Comparison of ENCODE assay signal across 8 cellular contexts in the genomic region with DNA sequence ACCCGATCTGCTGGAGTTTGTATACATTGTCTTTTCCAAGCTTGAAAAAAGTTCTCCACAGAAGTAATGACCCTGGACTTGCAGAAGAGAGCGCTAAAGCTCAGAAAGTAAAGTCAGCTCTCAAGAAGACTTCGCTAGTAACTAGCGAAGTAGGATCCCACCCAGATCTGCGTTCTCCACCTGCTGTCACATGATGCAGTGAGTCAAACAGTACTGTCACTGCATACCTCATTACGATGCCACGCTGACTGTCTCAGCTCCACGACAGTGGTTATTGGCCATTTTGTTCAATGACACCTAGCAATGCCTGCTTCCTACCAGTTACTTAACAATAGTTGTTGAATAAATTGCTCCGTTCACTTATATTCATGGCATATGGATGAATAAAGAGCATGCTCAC. TPM values are rescaled to one million over a fixed set of nuclear protein-coding genes. Genes with fewer than 3 reads are reported as not detected.
DNase-seq lines count a peak whose midpoint lies in the region; ATAC-seq and TF ChIP-seq lines count a peak whose summit lies in the region.

No MANE protein-coding gene starts in this region.

- H3K9me3 ChIP-seq in tibial artery, result no peaks in the 10 kb centered on the region

- no peak overlapping the region for H3K4ac ChIP-seq in mesendoderm (ENCODE audit: low read depth, low read length)

- no peak overlapping the region for H2BK15ac ChIP-seq in mesendoderm (replicated peaks; ENCODE audit: low read depth)

- no peak overlapping the region for H2BK120ac ChIP-seq in mesendoderm (ENCODE audit: low read depth, low read length)

- no peak overlapping the region for H4K5ac ChIP-seq in mesendoderm (ENCODE audit: low read length)

- H3K56ac ChIP-seq in mesendoderm (ENCODE audit: low read length), result no peak overlapping the region

- no peaks in the 10 kb centered on the region for H3K79me1 ChIP-seq in mesendoderm (ENCODE audit: low read length)

- H3K9ac ChIP-seq in mesendoderm (ENCODE audit: low read length), result no peak overlapping the region

- no peaks in the 10 kb centered on the region for H3K4me1 ChIP-seq in mesendoderm (ENCODE audit: control insufficient read depth, low read depth, low read length)
- peaks cover 0 to 4% (median 1%) of the 10 kb centered on the region in 4 donors for H3K4me1 ChIP-seq in tibial artery

- peaks cover 57 to 88% of the 10 kb centered on the region in 2 donors for H3K27me3 Mint-ChIP-seq in effector memory CD8-positive, alpha-beta T cell

- H3K27ac ChIP-seq in mesendoderm (ENCODE audit: low read depth, low read length) (no peak overlapping the region), tibial artery (no peak overlapping the region)

- H3K79me2 ChIP-seq in mesendoderm (ENCODE audit: control insufficient read depth, insufficient read depth, low read length), result no peaks in the 10 kb centered on the region

- no peak overlapping the region for H2BK5ac ChIP-seq in mesendoderm (ENCODE audit: low read length)

- no peak overlapping the region for H2AK5ac ChIP-seq in mesendoderm (ENCODE audit: low read length)

- WGBS in mesendoderm (ENCODE audit: extremely low coverage, insufficient coverage, low lambda C conversion rate), result no CpG with 5 or more reads among the region's 9 CpGs

- H3K4me2 ChIP-seq in mesendoderm (ENCODE audit: low read length), result no peak overlapping the region

- no peak overlapping the region for H3K23ac ChIP-seq in mesendoderm (ENCODE audit: low read length)

- intact Hi-C loops in tibial artery (cut with DNase I; ENCODE audit: low total_unique reads), result loop anchor here (5.0 kb wide), 1 partner anchor 49 kb away; no protein-coding TSS in a partner anchor

- H3K36me3 ChIP-seq in mesendoderm (ENCODE audit: control insufficient read depth, insufficient read depth, low read length) (no peaks in the 10 kb centered on the region), tibial artery (no peaks in the 10 kb centered on the region)

- H3K4me1 Mint-ChIP-seq in effector memory CD8-positive, alpha-beta T cell (ENCODE audit: low read depth in 2 of 2), result peaks cover 0 to 2% of the 10 kb centered on the region in 2 donors

- H3K4me3 ChIP-seq in mesendoderm (ENCODE audit: low read length) (no peak overlapping the region), tibial artery (no peak overlapping the region)

- peak; percentile 74 to 77 for TF ChIP-seq CTCF in tibial artery (IDR thresholded peaks at IDR 0.05)

- no peaks in the 10 kb centered on the region for H3K36me3 Mint-ChIP-seq in effector memory CD8-positive, alpha-beta T cell (ENCODE audit: insufficient read depth)

- no peak overlapping the region for H3K18ac ChIP-seq in mesendoderm (ENCODE audit: low read length)

- ATAC-seq in GM21423 (IDR thresholded peaks at IDR 0.05; ENCODE audit: unreplicated experiment) (peak; percentile 77), GM19397 (IDR thresholded peaks at IDR 0.05; ENCODE audit: unreplicated experiment) (no peak)
- ATAC-seq in effector memory CD8-positive, alpha-beta T cell (replicated peaks), result peak; percentile 64

- DNase-seq in ELR (ENCODE audit: low read depth) (peak; percentile 95), Kasumi-1 (lab: John Stamatoyannopoulos, UW) (peak; percentile 95 to 97), SHP77 treated with DMSO at 0.1 percent for 48 hours (lab: John Stamatoyannopoulos, UW) (peak; percentile 87), mesendoderm (peak; percentile 92), tibial artery (no peak)
- DNase-seq in effector memory CD8-positive, alpha-beta T cell, result no peak

- no peak overlapping the region for H4K8ac ChIP-seq in mesendoderm (ENCODE audit: low read depth, low read length)

- no peaks in the 10 kb centered on the region for H3K9me3 Mint-ChIP-seq in effector memory CD8-positive, alpha-beta T cell

- H3K27ac Mint-ChIP-seq in effector memory CD8-positive, alpha-beta T cell, result no peak overlapping the region

- H3K27me3 ChIP-seq in mesendoderm (ENCODE audit: insufficient read depth, low read length, poor library complexity) (no peaks in the 10 kb centered on the region), tibial artery (no peaks in the 10 kb centered on the region)

- H3K4me3 Mint-ChIP-seq in effector memory CD8-positive, alpha-beta T cell, result no peak overlapping the region

RNA-seq across cellular contexts. Expression of a gene that starts 29.7 kb away (rescaled TPM):
- 305 TPM for polyA plus RNA-seq in mesendoderm (2013, experiment 1 of 2)
- 295 TPM for polyA plus RNA-seq in mesendoderm (2013, experiment 2 of 2)

Comparison
In these comparisons a context has a peak if more than half of its experiments do, and no peak if none do; other contexts are left out.
1. DNase-seq: peak in ELR (single experiment), Kasumi-1 (2 of 2), SHP77 treated with DMSO at 0.1 percent for 48 hours (single experiment) and mesendoderm (single experiment); none in effector memory CD8-positive, alpha-beta T cell (0 of 3) and tibial artery (0 of 2).